In genomic region chr5:141916522-141916921, GRCh38 we compare ENCODE assay signal across 19 cellular contexts. TPM values are rescaled to one million over a fixed set of nuclear protein-coding genes. Genes with fewer than 3 reads are reported as not detected.
DNase-seq lines count a peak whose midpoint lies in the region; ATAC-seq, FAIRE-seq and TF ChIP-seq lines count a peak whose summit lies in the region.
"Had no signal": no experiment of that assay in that cellular context is flagged by ENCODE, and none has a peak within 500 bp of the region (broad histone marks: within the 10 kb centered on the region; RNA-seq: fewer than 3 reads in every experiment).

No MANE protein-coding gene starts in this region.

- no peak overlapping the region for H3K4me3 Mint-ChIP-seq in endothelial cell (ENCODE audit: unreplicated experiment)
- H3K4me3 Mint-ChIP-seq: T-cell had no signal

- intact Hi-C loops in kidney (cut with DNase I), result no loop called here

- H3K4me1 ChIP-seq in MM.1S (ENCODE audit: low read length) (peaks cover 28% of the 10 kb centered on the region), smooth muscle cell (ENCODE audit: low read depth) (peaks cover 7% of the 10 kb centered on the region), kidney (ENCODE audit: control insufficient read depth in 1 of 2, insufficient read depth in 1 of 2, low read depth in 1 of 2, low read length in 2 of 2) (peaks cover 0 to 7% of the 10 kb centered on the region in 2 donors)

- peak overlapping the region; percentile 31; the same call in 1 of the 2 replicates for H3K27ac ChIP-seq in MM.1S (ENCODE audit: low read length)
- no peak overlapping the region for H3K27ac ChIP-seq in smooth muscle cell (ENCODE audit: low read depth)
- H3K27ac ChIP-seq in kidney (ENCODE audit: low read depth in 2 of 2, low read length in 2 of 2), result no peak overlapping the region
- H3K27ac ChIP-seq: BLaER1, PC-9, SK-N-MC had no signal

- no peaks in the 10 kb centered on the region for H3K9me2 ChIP-seq in MM.1S (replicated peaks; ENCODE audit: insufficient read depth, low read length)

- H3K9me3 Mint-ChIP-seq in endothelial cell (ENCODE audit: unreplicated experiment), result no peaks in the 10 kb centered on the region
- H3K9me3 Mint-ChIP-seq: T-cell had no signal

- TF ChIP-seq CTCF in MM.1S (IDR thresholded peaks at IDR 0.05; ENCODE audit: low read length), result no peak
- no peak for TF ChIP-seq CTCF in endothelial cell (IDR thresholded peaks at IDR 0.05; ENCODE audit: unreplicated experiment)
- TF ChIP-seq CTCF in smooth muscle cell (IDR thresholded peaks at IDR 0.05; ENCODE audit: borderline replicate concordance, insufficient read depth, poor library complexity, severe bottlenecking), result no peak
- no peak for TF ChIP-seq CTCF in kidney (IDR thresholded peaks at IDR 0.05; ENCODE audit: borderline replicate concordance, extremely low read depth, insufficient read depth)

- FAIRE-seq in kidney (lab: Jason Lieb, UNC), result no peak
- FAIRE-seq: HepG2 had no signal

- H3K9me3 ChIP-seq in MM.1S (replicated peaks; ENCODE audit: insufficient read depth, low read length), result no peaks in the 10 kb centered on the region
- no peaks in the 10 kb centered on the region for H3K9me3 ChIP-seq in smooth muscle cell (replicated peaks; ENCODE audit: low read depth)
- no peaks in the 10 kb centered on the region for H3K9me3 ChIP-seq in kidney (ENCODE audit: control insufficient read depth in 1 of 2, low read length in 2 of 2)
- H3K9me3 ChIP-seq: BLaER1, HAP-1 had no signal

- H3K4me3 ChIP-seq in MM.1S (ENCODE audit: low read length) (no peak overlapping the region), smooth muscle cell (no peak overlapping the region), kidney (ENCODE audit: low read length in 2 of 2) (no peak overlapping the region)
- H3K4me3 ChIP-seq: BLaER1, HAP-1, PC-9, SK-N-MC had no signal

- peak; percentile 42 for ATAC-seq in GM18502 (IDR thresholded peaks at IDR 0.05; ENCODE audit: poor library complexity, unreplicated experiment)
- peak; percentile 45 for ATAC-seq in GM21529 (IDR thresholded peaks at IDR 0.05; ENCODE audit: unreplicated experiment)
- no peak for ATAC-seq in GM21786 (IDR thresholded peaks at IDR 0.05; ENCODE audit: unreplicated experiment)
- ATAC-seq: T-cell had no signal

- H3K27me3 ChIP-seq in MM.1S (replicated peaks; ENCODE audit: insufficient read depth, low read length), result no peaks in the 10 kb centered on the region
- H3K27me3 ChIP-seq in smooth muscle cell (ENCODE audit: low read depth), result no peaks in the 10 kb centered on the region

- H3K4me1 Mint-ChIP-seq in endothelial cell (ENCODE audit: unreplicated experiment), result peaks cover 10% of the 10 kb centered on the region

- DNase-seq in MM.1S (no peak), endothelial cell (ENCODE audit: low spot score) (no peak), smooth muscle cell (lab: John Stamatoyannopoulos, UW; ENCODE audit: unreplicated experiment) (no peak), kidney (no peak)
- DNase-seq: DMS 273 treated with DMSO at 0.1 percent for 48 hours, Kasumi-1, NCI-H2081 treated with DMSO at 0.1 percent for 48 hours, NCI-H226, NCI-H526, T-cell, T1000 had no signal

- H3K79me2 ChIP-seq in MM.1S (ENCODE audit: low read length) (no peaks in the 10 kb centered on the region), smooth muscle cell (ENCODE audit: low read depth) (no peaks in the 10 kb centered on the region)

- H3K4me2 ChIP-seq in MM.1S (ENCODE audit: low read depth, low read length), result peak overlapping the region; percentile 9; the same call in 1 of the 2 replicates
- no peak overlapping the region for H3K4me2 ChIP-seq in smooth muscle cell
- H3K4me2 ChIP-seq: BLaER1, PC-9 had no signal

- peaks cover 19% of the 10 kb centered on the region; the same call in 1 of the 2 replicates for H3F3A ChIP-seq in MM.1S (ENCODE audit: insufficient read depth, low read length)
- no peaks in the 10 kb centered on the region for H3F3A ChIP-seq in smooth muscle cell (ENCODE audit: low read depth)

- H3K36me3 Mint-ChIP-seq in endothelial cell (ENCODE audit: low read depth, unreplicated experiment), result no peaks in the 10 kb centered on the region
- H3K36me3 Mint-ChIP-seq: T-cell had no signal

- H2AFZ ChIP-seq in MM.1S (ENCODE audit: low read length) (peak overlapping the region; percentile 47), smooth muscle cell (ENCODE audit: low read depth) (no peak overlapping the region)

- H3K27me3 Mint-ChIP-seq in endothelial cell (ENCODE audit: unreplicated experiment), result peaks cover 3% of the 10 kb centered on the region

- H3K27ac Mint-ChIP-seq in endothelial cell (ENCODE audit: unreplicated experiment), result peak overlapping the region; percentile 1
- H3K27ac Mint-ChIP-seq: T-cell had no signal

- H3K36me3 ChIP-seq in MM.1S (replicated peaks; ENCODE audit: insufficient read depth, low read length) (no peaks in the 10 kb centered on the region), smooth muscle cell (ENCODE audit: low read depth) (no peaks in the 10 kb centered on the region), kidney (ENCODE audit: control insufficient read depth in 1 of 2, insufficient read depth in 2 of 2, low read length in 2 of 2) (no peaks in the 10 kb centered on the region)
- H3K36me3 ChIP-seq: BLaER1, HAP-1 had no signal

- WGBS in smooth muscle cell (ENCODE audit: low lambda C conversion rate), result 79% methylated on average over 2 of the region's 2 CpGs

- H3K9ac ChIP-seq in MM.1S (ENCODE audit: low read length) (no peak overlapping the region), smooth muscle cell (ENCODE audit: low read depth) (no peak overlapping the region), kidney (ENCODE audit: low read length in 2 of 2) (no peak overlapping the region)
- H3K9ac ChIP-seq: BLaER1 had no signal

- no peaks in the 10 kb centered on the region for H4K20me1 ChIP-seq in MM.1S (ENCODE audit: insufficient read depth, low read length)
- no peaks in the 10 kb centered on the region for H4K20me1 ChIP-seq in smooth muscle cell (ENCODE audit: low read depth)
- H4K20me1 ChIP-seq: BLaER1 had no signal

RNA-seq across cellular contexts. Expression of gene DELE1, which starts 7.1 kb away (rescaled TPM):
- total RNA-seq in endothelial cell (ENCODE audit: unreplicated experiment) (115 TPM), smooth muscle cell (32.0 and 35.8 TPM in 2 replicates), kidney (82.3 TPM)
- polyA plus RNA-seq in smooth muscle cell (20.7 and 21.5 TPM in 2 replicates), kidney (ENCODE audit: insufficient read depth, low read depth, low replicate concordance) (67.7 TPM)

RNA-seq across cellular contexts. Expression of gene PCDH1, which starts 38.3 kb away (rescaled TPM):
- total RNA-seq in endothelial cell (ENCODE audit: unreplicated experiment) (140 TPM), smooth muscle cell (4.5 and 14.7 TPM in 2 replicates), kidney (147 TPM)
- polyA plus RNA-seq in smooth muscle cell (2.5 and 3.1 TPM in 2 replicates), kidney (ENCODE audit: insufficient read depth, low read depth, low replicate concordance) (37.3 TPM)

RNA-seq across cellular contexts. Expression of gene PCDH12, which starts 41.5 kb away (rescaled TPM):
- total RNA-seq in endothelial cell (ENCODE audit: unreplicated experiment), result 64.0 TPM
- not detected in 2 replicates for total RNA-seq in smooth muscle cell
- 0.21 and 0.25 TPM in 2 replicates for polyA plus RNA-seq in smooth muscle cell
- total RNA-seq in kidney, result 14.1 TPM
- 7.4 TPM for polyA plus RNA-seq in kidney (ENCODE audit: insufficient read depth, low read depth, low replicate concordance)
- total RNA-seq: HepG2, PC-9 had no signal
- polyA plus RNA-seq: HepG2 had no signal

RNA-seq across cellular contexts. Expression of gene RNF14, which starts 52.4 kb away (rescaled TPM):
- total RNA-seq in endothelial cell (ENCODE audit: unreplicated experiment) (51.6 TPM), smooth muscle cell (75.9 and 76.4 TPM in 2 replicates), kidney (69.3 TPM)
- polyA plus RNA-seq in smooth muscle cell (43.8 and 45.1 TPM in 2 replicates), kidney (ENCODE audit: insufficient read depth, low read depth, low replicate concordance) (53.5 TPM)

Comparison
In these comparisons a context has a peak if more than half of its experiments do, and no peak if none do; other contexts are left out.
1. RNA of gene PCDH12, which starts 41.5 kb away (total RNA-seq): 64.0 TPM in endothelial cell (single experiment) and 14.1 TPM in kidney (single experiment); not detected in smooth muscle cell; every median in the first group is over 10 times any median in the second.